In the genomic region with DNA sequence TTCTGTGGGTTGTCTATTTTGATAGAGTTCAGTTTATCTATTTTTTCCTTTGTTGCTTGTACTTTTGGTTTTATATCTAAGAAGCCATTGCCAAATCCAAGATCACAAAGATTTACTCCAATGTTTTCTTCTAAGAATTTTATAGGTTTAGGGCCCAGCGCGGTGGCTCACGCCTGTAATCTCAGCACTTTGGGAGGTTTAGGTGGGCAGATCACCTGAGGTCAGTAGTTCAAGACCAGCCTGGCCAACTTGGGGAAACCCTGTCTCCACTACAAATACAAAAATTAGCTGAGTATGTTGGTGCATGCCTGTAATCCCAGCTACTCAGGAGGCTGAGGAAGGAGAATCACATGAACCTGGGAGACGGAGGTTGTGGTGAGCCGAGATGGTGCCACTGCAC, we compare ENCODE assay signal across 1 cellular context.
TF ChIP-seq lines count a peak whose summit lies in the region.

No MANE protein-coding gene starts in this region.

TF ChIP-seq in A549, 52 proteins besides CTCF, POLR2A, EP300 and RAD21 (continued from another document):
- TF ChIP-seq REST (IDR thresholded peaks at IDR 0.05) (no peak), FOSL2 (IDR thresholded peaks at IDR 0.05) (no peak), FOSL2 (CRISPR knock-in tag; IDR thresholded peaks at IDR 0.05) (no peak), CHD4 (IDR thresholded peaks at IDR 0.05; ENCODE audit: borderline replicate concordance) (no peak), HEYL (CRISPR knock-in tag; IDR thresholded peaks at IDR 0.05) (no peak), JUN (IDR thresholded peaks at IDR 0.05) (no peak)
- TF ChIP-seq, protein P1, sequence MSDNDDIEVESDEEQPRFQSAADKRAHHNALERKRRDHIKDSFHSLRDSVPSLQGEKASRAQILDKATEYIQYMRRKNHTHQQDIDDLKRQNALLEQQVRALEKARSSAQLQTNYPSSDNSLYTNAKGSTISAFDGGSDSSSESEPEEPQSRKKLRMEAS (IDR thresholded peaks at IDR 0.05) = no peak
